28 cellular contexts compared by ENCODE assay signal in the genomic region with DNA sequence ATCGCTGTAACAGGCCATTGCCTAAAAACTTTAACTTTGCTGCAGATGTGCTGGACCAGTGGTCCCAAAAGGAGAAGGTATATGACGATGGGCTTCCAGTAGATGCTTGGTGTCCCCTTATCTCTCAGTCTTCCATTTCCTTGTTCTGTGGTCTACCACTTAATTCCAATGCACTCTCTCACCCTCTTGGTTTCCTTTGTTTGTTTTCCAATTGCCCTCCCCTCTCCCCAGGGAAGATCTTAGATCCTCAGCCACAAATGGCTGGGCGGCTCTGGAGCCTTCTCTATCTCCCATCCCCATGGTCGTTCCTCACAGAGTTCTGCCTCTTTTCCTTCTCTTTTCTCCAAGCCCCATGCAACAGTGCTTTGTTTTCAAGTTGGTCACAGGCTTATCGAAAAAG. TPM values are rescaled to one million over a fixed set of nuclear protein-coding genes. Genes with fewer than 3 reads are reported as not detected.
"Had no signal": no experiment of that assay in that cellular context is flagged by ENCODE, and none has a peak within 500 bp of the region (broad histone marks: within the 10 kb centered on the region; RNA-seq: fewer than 3 reads in every experiment).

No MANE protein-coding gene starts in this region.

- H3K4me3 ChIP-seq: coronary artery, gastrocnemius medialis, heart right ventricle, mucosa of descending colon, ovary, right atrium auricular region, sigmoid colon, skin epidermis, stomach, thoracic aorta, transverse colon had no signal

- H3K9me3 Mint-ChIP-seq: naive thymus-derived CD8-positive, alpha-beta T cell; neural crest cell had no signal

- H3K4me1 ChIP-seq: gastrocnemius medialis, heart right ventricle, right atrium auricular region, sigmoid colon, stomach, transverse colon had no signal

- DNase-seq: effector CD4-positive, alpha-beta T cell; gastrocnemius medialis; heart right ventricle; hypothalamus; kidney glomerular epithelial cell; mammary epithelial cell; mucosa of descending colon; naive thymus-derived CD8-positive, alpha-beta T cell; nucleus accumbens; ovary; sigmoid colon; stimulated activated CD4-positive, alpha-beta T cell treated with anti-CD3 and anti-CD28 coated beads, Interleukin-2, amount 100 ng/mL, for 24 hours; stimulated activated CD4-positive, alpha-beta T cell treated with anti-CD3 and anti-CD28 coated beads, Interleukin-4, amount 100 ng/mL, for 4 hours; stimulated activated naive CD4-positive, alpha-beta T cell; stomach; substantia nigra; transverse colon had no signal

- H3K27me3 ChIP-seq: gastrocnemius medialis, ovary, right atrium auricular region, sigmoid colon, stomach, transverse colon had no signal

- H3K4me3 Mint-ChIP-seq: naive thymus-derived CD8-positive, alpha-beta T cell; neural crest cell had no signal

- ATAC-seq: gastrocnemius medialis; heart right ventricle; mucosa of descending colon; naive thymus-derived CD8-positive, alpha-beta T cell had no signal

- H3K36me3 Mint-ChIP-seq: naive thymus-derived CD8-positive, alpha-beta T cell had no signal

- H3K9me3 ChIP-seq: gastrocnemius medialis, heart right ventricle, mucosa of descending colon, ovary, right atrium auricular region, sigmoid colon, stomach, thoracic aorta, transverse colon had no signal

- H3K4me1 Mint-ChIP-seq: naive thymus-derived CD8-positive, alpha-beta T cell; neural crest cell had no signal

- H3K27ac Mint-ChIP-seq: naive thymus-derived CD8-positive, alpha-beta T cell had no signal

- H3K36me3 ChIP-seq: gastrocnemius medialis, heart right ventricle, ovary, right atrium auricular region, sigmoid colon, stomach, thoracic aorta, transverse colon had no signal

- H3K27ac ChIP-seq: coronary artery, gastrocnemius medialis, heart right ventricle, ovary, right atrium auricular region, sigmoid colon, skin epidermis, stomach, thoracic aorta, transverse colon had no signal

RNA-seq across cellular contexts. Expression of a gene that starts 0.6 kb away (rescaled TPM):
- total RNA-seq: dermis microvascular lymphatic vessel endothelial cell; fibroblast of lung; fibroblast of villous mesenchyme; gastrocnemius medialis; heart right ventricle; mammary epithelial cell; mucosa of descending colon; naive thymus-derived CD8-positive, alpha-beta T cell; neural crest cell; ovary; posterior vena cava; right atrium auricular region; sigmoid colon; stomach; thoracic aorta; transverse colon; ureter had no signal
- polyA plus RNA-seq: esophagus; fibroblast of lung; heart right ventricle; mammary epithelial cell; naive thymus-derived CD8-positive, alpha-beta T cell; ovary; sigmoid colon; stomach had no signal
